In the genomic region with DNA sequence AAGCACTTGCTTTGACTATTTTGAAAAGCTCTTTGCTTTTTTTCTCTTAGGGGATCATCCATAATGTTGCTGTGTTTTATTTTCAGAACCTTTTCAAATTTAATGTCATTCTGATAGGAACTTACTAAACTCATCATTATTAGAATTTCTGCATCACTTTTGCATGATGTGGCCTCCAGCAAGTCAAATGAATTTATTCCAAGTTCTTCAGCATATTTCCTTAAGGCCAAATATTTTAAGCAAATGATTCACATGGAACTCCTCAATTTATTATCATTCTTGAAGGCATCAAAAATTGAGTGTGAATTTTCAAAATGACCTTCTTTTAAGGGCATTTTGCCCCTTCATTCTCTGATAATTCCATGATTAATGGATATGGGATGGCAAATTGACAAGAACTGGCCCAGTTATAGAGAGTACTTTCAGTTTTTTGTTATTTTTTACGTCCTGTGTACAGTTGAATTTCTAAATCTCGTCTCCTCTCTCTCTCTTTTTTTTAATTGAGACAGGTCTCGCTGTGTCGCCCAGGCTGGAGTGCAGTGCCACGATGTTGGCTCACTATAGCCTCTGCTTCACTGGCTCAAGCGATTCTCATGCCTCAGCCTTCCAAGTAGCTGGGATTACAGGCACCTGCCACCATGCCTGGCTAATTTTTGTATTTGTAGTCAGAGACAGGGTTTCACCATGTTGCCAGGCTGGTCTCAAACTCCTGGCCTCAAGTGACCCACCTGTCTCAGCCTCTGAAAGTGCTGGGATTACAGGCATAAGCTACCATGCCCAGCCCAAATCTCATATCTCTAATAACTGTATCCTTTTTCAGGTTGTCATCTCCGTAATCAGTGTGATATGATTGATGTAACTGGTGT, we compare ENCODE assay signal across 20 cellular contexts. TPM values are rescaled to one million over a fixed set of nuclear protein-coding genes. Genes with fewer than 3 reads are reported as not detected.
DNase-seq lines count a peak whose midpoint lies in the region; ATAC-seq and TF ChIP-seq lines count a peak whose summit lies in the region.
"Had no signal": no experiment of that assay in that cellular context is flagged by ENCODE, and none has a peak within 500 bp of the region (broad histone marks: within the 10 kb centered on the region; RNA-seq: fewer than 3 reads in every experiment).

No MANE protein-coding gene starts in this region.

- no peaks in the 10 kb centered on the region for H3K9me3 ChIP-seq in GM23248 (ENCODE audit: low read depth)
- H3K9me3 ChIP-seq in adipocyte (ENCODE audit: control insufficient read depth, low read length): no peaks in the 10 kb centered on the region
- no peaks in the 10 kb centered on the region for H3K9me3 ChIP-seq in transverse colon
- H3K9me3 ChIP-seq: neutrophil, suprapubic skin had no signal

- DNase-seq in GM23248 (peak; percentile 39), adipocyte (ENCODE audit: low read depth) (no peak), middle frontal gyrus (ENCODE audit: extremely low spot score, low spot score) (peak; percentile 2), transverse colon (no peak), NCI-H2227 (lab: John Stamatoyannopoulos, UW; ENCODE audit: unreplicated experiment) (no peak), DMS79 treated with DMSO at 0.1 percent for 48 hours (lab: John Stamatoyannopoulos, UW) (no peak)
- DNase-seq: activated CD4-positive, alpha-beta T cell treated with anti-CD3 and anti-CD28 coated beads for 48 hours; activated CD8-positive, alpha-beta memory T cell treated with anti-CD3 and anti-CD28 coated beads, Interleukin-2, amount 10 ng/mL, durations not matched to agents 7 days and 5 days; activated naive CD4-positive, alpha-beta T cell treated with anti-CD3 and anti-CD28 coated beads, Interleukin-2, amount 50 U/mL, for 16 hours; activated T-cell treated with anti-CD3 and anti-CD28 coated beads, Interleukin-2, amount 50 U/mL, for 72 hours; DMS 273 treated with DMSO at 0.1 percent for 48 hours; left colon; NCI-H510A; SHP77 treated with DMSO at 0.1 percent for 48 hours; stimulated activated CD4-positive, alpha-beta T cell treated with anti-CD3 and anti-CD28 coated beads, Interleukin-2, amount 100 ng/mL, for 24 hours had no signal

- TF ChIP-seq CTCF in transverse colon (IDR thresholded peaks at IDR 0.05): no peak

- peaks cover 45% of the 10 kb centered on the region for H3K4me1 ChIP-seq in GM23248 (ENCODE audit: insufficient read depth)
- H3K4me1 ChIP-seq in adipocyte (ENCODE audit: control insufficient read depth, insufficient read depth, low read length): peaks cover 47% of the 10 kb centered on the region
- H3K4me1 ChIP-seq in transverse colon: peaks cover 0 to 5% (median 2%) of the 10 kb centered on the region in 4 donors
- H3K4me1 ChIP-seq: suprapubic skin had no signal

- peaks cover 24% of the 10 kb centered on the region for H3F3A ChIP-seq in GM23248 (ENCODE audit: insufficient read depth)

- no peak for TF ChIP-seq POLR2A in transverse colon (IDR thresholded peaks at IDR 0.05)

- H3K4me3 ChIP-seq in GM23248 (no peak overlapping the region), adipocyte (ENCODE audit: low read length) (no peak overlapping the region), transverse colon (no peak overlapping the region)
- H3K4me3 ChIP-seq: GM23338, skin epidermis, suprapubic skin had no signal

- TF ChIP-seq EP300 in transverse colon (IDR thresholded peaks at IDR 0.05; ENCODE audit: low read depth): no peak

- no peaks in the 10 kb centered on the region for H3K79me2 ChIP-seq in GM23248 (ENCODE audit: insufficient read depth)

- H3K4me2 ChIP-seq in GM23248 (ENCODE audit: unreplicated experiment): peak overlapping the region; percentile 36
- H3K4me2 ChIP-seq: GM23338 had no signal

- no peaks in the 10 kb centered on the region for H4K20me1 ChIP-seq in GM23248 (ENCODE audit: insufficient read depth)

- H3K27me3 ChIP-seq in GM23248 (replicated peaks; ENCODE audit: insufficient read depth) (no peaks in the 10 kb centered on the region), adipocyte (replicated peaks; ENCODE audit: control insufficient read depth, insufficient read depth, low read length) (no peaks in the 10 kb centered on the region), transverse colon (no peaks in the 10 kb centered on the region)
- H3K27me3 ChIP-seq: neutrophil, suprapubic skin had no signal

- H3K36me3 ChIP-seq in GM23248 (ENCODE audit: low read depth) (peaks cover 28% of the 10 kb centered on the region; the same call in 1 of the 2 replicates), adipocyte (ENCODE audit: control insufficient read depth, insufficient read depth, low read length, severe bottlenecking) (peaks cover 19% of the 10 kb centered on the region), transverse colon (peaks cover 0 to 24% (median 9%) of the 10 kb centered on the region in 4 donors)

- intact Hi-C loops in transverse colon (cut with DNase I; ENCODE audit: low total_unique reads): no loop called here

- H2AFZ ChIP-seq in GM23248: no peak overlapping the region
- H2AFZ ChIP-seq: GM23338 had no signal

- H3K9ac ChIP-seq in GM23248 (no peak overlapping the region), adipocyte (ENCODE audit: low read length) (peak overlapping the region; percentile 5)

- in situ Hi-C loops in GM23248 (cut with MboI) (no loop called here), transverse colon (cut with MboI; ENCODE audit: low pct_ligation_motif_present in 1 of 4, low pct_unique_long_range_greater_than_20kb in 1 of 4, low sequenced_read_pairs in 3 of 4) (no loop called here)

- no peak overlapping the region; the same call in 1 of the 2 replicates for H3K27ac ChIP-seq in GM23248
- H3K27ac ChIP-seq in transverse colon: peak overlapping the region; percentile 1 to 23 (median 8)
- H3K27ac ChIP-seq: neutrophil, suprapubic skin had no signal

- WGBS in GM23248 (ENCODE audit: low coverage in 1 of 2, low lambda C conversion rate in 2 of 2, missing lambda C conversion rate in 2 of 2), 2 experiments: 88 to 89% methylated on average over 7 of the region's 7 CpGs
- 76 to 89% methylated on average over 5 to 7 of the region's 7 CpGs for WGBS in transverse colon (ENCODE audit: low coverage in 1 of 2), 2 donors

- ATAC-seq in HG02763 (IDR thresholded peaks at IDR 0.05; ENCODE audit: unreplicated experiment): no peak
- ATAC-seq: activated CD8-positive, alpha-beta memory T cell treated with anti-CD3 and anti-CD28 coated beads, Interleukin-2, amount 10 ng/mL, durations not matched to agents 7 days and 5 days; activated T-cell treated with anti-CD3 and anti-CD28 coated beads, Interleukin-2, amount 50 U/mL, for 72 hours; GM23338; left colon had no signal

- H3K9me2 ChIP-seq in GM23248 (ENCODE audit: insufficient read depth): no peaks in the 10 kb centered on the region; the same call in 1 of the 2 replicates

RNA-seq across cellular contexts. Expression of gene GPR21, which starts 29.1 kb away (rescaled TPM):
- 0.65 TPM in 1 of 2 replicates, not detected in the other for total RNA-seq in GM23248 (2014; rRNA removed; shearing (Covaris generic))
- not detected in 2 replicates for polyA plus RNA-seq in GM23248 (2016; fragmentation: Nextera tagmentation; extraction: Ambion mirVana)
- 1 to 10 TPM in 1 of 4 donors, not detected in 3; 3.0 TPM for total RNA-seq in transverse colon
- polyA plus RNA-seq: GM23338 had no signal

Comparison
In these comparisons a context has a peak if more than half of its experiments do, and no peak if none do; other contexts are left out.
1. DNase-seq: peak in GM23248 (single experiment) and middle frontal gyrus (single experiment); none in adipocyte (single experiment), transverse colon (single experiment), NCI-H2227 (single experiment) and DMS79 treated with DMSO at 0.1 percent for 48 hours (single experiment).